In the genomic region with DNA sequence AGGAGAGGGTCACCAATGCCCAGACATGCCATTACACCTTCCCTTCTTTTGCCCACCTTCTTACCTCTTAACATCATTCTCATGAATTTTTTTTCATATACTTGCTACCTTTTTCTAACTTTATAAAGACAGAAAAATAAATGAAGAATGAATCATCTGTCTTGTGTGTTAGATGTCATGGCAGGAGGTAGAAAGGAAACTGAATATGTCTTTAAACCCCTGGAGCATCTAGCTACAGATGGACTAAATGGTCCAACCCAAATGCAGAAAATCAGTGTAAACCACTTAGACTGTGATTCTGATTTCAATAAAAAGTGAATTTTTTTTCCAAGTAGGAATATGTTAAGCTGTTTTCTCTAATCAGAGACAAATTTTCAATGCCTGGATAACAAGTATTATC, we compare ENCODE assay signal across 19 cellular contexts. TPM values are rescaled to one million over a fixed set of nuclear protein-coding genes. Genes with fewer than 3 reads are reported as not detected.
DNase-seq lines count a peak whose midpoint lies in the region; ATAC-seq, FAIRE-seq and TF ChIP-seq lines count a peak whose summit lies in the region.
"Had no signal": no experiment of that assay in that cellular context is flagged by ENCODE, and none has a peak within 500 bp of the region (broad histone marks: within the 10 kb centered on the region; RNA-seq: fewer than 3 reads in every experiment).

No MANE protein-coding gene starts in this region.

- H2BK5ac ChIP-seq in IMR-90 (ENCODE audit: low read depth, low read length, poor library complexity, severe bottlenecking): no peak overlapping the region

- TF ChIP-seq RAD21 in IMR-90 (IDR thresholded peaks at IDR 0.05; ENCODE audit: low read length) (no peak), K562 (CRISPR knock-in tag; conservative IDR thresholded peaks at IDR 0.05 in 1 of 2, IDR thresholded peaks at IDR 0.05 in 1 of 2) (no peak)

- H2AFZ ChIP-seq in IMR-90 (replicated peaks; ENCODE audit: low read length, poor library complexity) (no peak overlapping the region), K562 (ENCODE audit: low read depth, low read length) (no peak overlapping the region)
- H2AFZ ChIP-seq: GM23338 had no signal

- in situ Hi-C loops in IMR-90 (cut with MboI; ENCODE audit: low sequenced_read_pairs) (no loop called here), K562 (cut with MboI) (no loop called here)

- TF ChIP-seq EP300 in K562 (IDR thresholded peaks at IDR 0.05; ENCODE audit: low read length): no peak

- H4K91ac ChIP-seq in IMR-90 (ENCODE audit: insufficient read depth, low read depth, low read length): no peak overlapping the region

- no peak overlapping the region for H3K4ac ChIP-seq in IMR-90 (ENCODE audit: low read depth, low read length)

- H2AK9ac ChIP-seq in IMR-90 (replicated peaks; ENCODE audit: low read depth, low read length, poor library complexity): no peak overlapping the region

- no peak overlapping the region for H3K23ac ChIP-seq in IMR-90 (ENCODE audit: low read depth, low read length)

- H2BK15ac ChIP-seq in IMR-90 (ENCODE audit: low read depth, low read length): no peak overlapping the region

- peaks cover 3% of the 10 kb centered on the region; the same call in 1 of the 2 replicates for H3K9me1 ChIP-seq in IMR-90 (ENCODE audit: insufficient read depth, low read length)
- H3K9me1 ChIP-seq in K562 (ENCODE audit: control insufficient read depth, insufficient read depth, low read length): no peaks in the 10 kb centered on the region

- no peak for TF ChIP-seq POLR2A in IMR-90 (IDR thresholded peaks at IDR 0.05; ENCODE audit: low read depth, low read length)
- no peak for TF ChIP-seq POLR2A in K562 (conservative IDR thresholded peaks at IDR 0.05)

- no peak overlapping the region for H4K8ac ChIP-seq in IMR-90 (ENCODE audit: low read depth in 2 of 2, low read length in 2 of 2)

- H3K14ac ChIP-seq in IMR-90 (replicated peaks; ENCODE audit: low read depth, low read length): no peak overlapping the region; the same call in 1 of the 2 replicates

- H3K27me3 Mint-ChIP-seq in activated T-cell treated with anti-CD3 and anti-CD28 coated beads, Interleukin-2, amount 50 U/mL, for 72 hours (ENCODE audit: low read depth): no peaks in the 10 kb centered on the region
- H3K27me3 Mint-ChIP-seq in activated T-cell treated with anti-CD3 and anti-CD28 coated beads, Interleukin-2, amount 50 U/mL, for 4 hours (ENCODE audit: low read depth): no peaks in the 10 kb centered on the region
- no peaks in the 10 kb centered on the region for H3K27me3 Mint-ChIP-seq in CD4-positive, alpha-beta T cell

- no peaks in the 10 kb centered on the region for H4K20me1 ChIP-seq in IMR-90 (ENCODE audit: insufficient read depth, low read length)
- no peaks in the 10 kb centered on the region for H4K20me1 ChIP-seq in K562 (replicated peaks; ENCODE audit: control insufficient read depth, insufficient read depth, low read length)

- no peak overlapping the region for H3K27ac ChIP-seq in CD4-positive, alpha-beta T cell (ENCODE audit: low read depth, low read length)
- H3K27ac ChIP-seq in IMR-90 (ENCODE audit: insufficient read depth, low read length): no peak overlapping the region
- no peak overlapping the region for H3K27ac ChIP-seq in K562 (ENCODE audit: extremely low read depth, low read depth, low read length)

- POLR2A ChIA-PET in CD4-positive, alpha-beta T cell (lab: Charles Lee): interaction anchor here (0.7 to 1.0 kb wide), 3 partner anchors 9 to 120 kb away, joined by 3 to 10 read pairs (median 4); partner anchors contain the start of gene IL6ST
- POLR2A ChIA-PET in IMR-90 (lab: Charles Lee; ENCODE audit: unreplicated experiment) (no interaction called here), K562 (lab: Yijun Ruan, JAX) (interaction anchor here (1.1 kb wide), 1 partner anchor 19 kb away, joined by 3 read pairs; no protein-coding TSS in a partner anchor)

- H3K4me3 Mint-ChIP-seq in activated T-cell treated with anti-CD3 and anti-CD28 coated beads, Interleukin-2, amount 50 U/mL, for 72 hours: peak overlapping the region in 1 of 2 donors; percentile 40
- no peak overlapping the region for H3K4me3 Mint-ChIP-seq in activated T-cell treated with anti-CD3 and anti-CD28 coated beads, Interleukin-2, amount 50 U/mL, for 4 hours
- H3K4me3 Mint-ChIP-seq in CD4-positive, alpha-beta T cell: peak overlapping the region; percentile 23
- H3K4me3 Mint-ChIP-seq: GM23338 had no signal

- TF ChIP-seq CTCF in CD4-positive, alpha-beta T cell (IDR thresholded peaks at IDR 0.05): no peak
- TF ChIP-seq CTCF in IMR-90 (conservative IDR thresholded peaks at IDR 0.05; ENCODE audit: low read depth, low read length): no peak
- no peak for TF ChIP-seq CTCF in K562 (IDR thresholded peaks at IDR 0.05 in 2 of 3, conservative IDR thresholded peaks at IDR 0.05 in 1 of 3; ENCODE audit: insufficient read depth in 2 of 3, low read depth in 1 of 3, low read length in 3 of 3)

- DNase-seq in activated T-cell treated with anti-CD3 and anti-CD28 coated beads, Interleukin-2, amount 50 U/mL, for 72 hours: no peak
- DNase-seq in activated T-cell treated with anti-CD3 and anti-CD28 coated beads, Interleukin-2, amount 50 U/mL, for 4 hours: no peak
- DNase-seq in CD4-positive, alpha-beta T cell: no peak
- no peak for DNase-seq in IMR-90
- no peak for DNase-seq in K562 (ENCODE audit: extremely low read depth in 1 of 4, low spot score in 3 of 4)
- DNase-seq in AG08395 (ENCODE audit: low spot score): no peak
- DNase-seq: Caco-2, DMS 273 treated with DMSO at 0.1 percent for 48 hours, DMS79 treated with DMSO at 0.1 percent for 48 hours, NCI-H1417, NCI-H187, NCI-H446, NCI-H526, Right ventricle myocardium superior had no signal

- H2BK20ac ChIP-seq in IMR-90 (ENCODE audit: low read depth, low read length): no peak overlapping the region

- no peak overlapping the region for H3K9ac ChIP-seq in IMR-90 (ENCODE audit: low read depth, low read length)
- no peak overlapping the region for H3K9ac ChIP-seq in K562 (ENCODE audit: insufficient read depth in 1 of 2, low read depth in 2 of 2, low read length in 2 of 2)

- peaks cover 36% of the 10 kb centered on the region for H3K4me1 Mint-ChIP-seq in activated T-cell treated with anti-CD3 and anti-CD28 coated beads, Interleukin-2, amount 50 U/mL, for 72 hours (ENCODE audit: low read depth)
- peaks cover 37% of the 10 kb centered on the region for H3K4me1 Mint-ChIP-seq in activated T-cell treated with anti-CD3 and anti-CD28 coated beads, Interleukin-2, amount 50 U/mL, for 4 hours (ENCODE audit: low read depth)
- H3K4me1 Mint-ChIP-seq in CD4-positive, alpha-beta T cell (ENCODE audit: low read depth): peaks cover 56% of the 10 kb centered on the region
- H3K4me1 Mint-ChIP-seq: GM23338 had no signal

- H2AK5ac ChIP-seq in IMR-90 (ENCODE audit: low read depth, low read length): peak overlapping the region; percentile 59; the same call in 1 of the 2 replicates

- no peaks in the 10 kb centered on the region for H3K36me3 ChIP-seq in IMR-90 (ENCODE audit: control insufficient read depth, insufficient read depth, low read length)
- H3K36me3 ChIP-seq in K562 (ENCODE audit: control insufficient read depth, insufficient read depth, low read length): no peaks in the 10 kb centered on the region
- H3K36me3 ChIP-seq: HAP-1 had no signal

- H4K5ac ChIP-seq in IMR-90 (ENCODE audit: low read depth, low read length): no peak overlapping the region

- H3K18ac ChIP-seq in IMR-90 (ENCODE audit: low read depth, low read length): no peak overlapping the region

- no peak overlapping the region for H3K27ac Mint-ChIP-seq in activated T-cell treated with anti-CD3 and anti-CD28 coated beads, Interleukin-2, amount 50 U/mL, for 72 hours
- H3K27ac Mint-ChIP-seq in CD4-positive, alpha-beta T cell: peak overlapping the region; percentile 68
- H3K27ac Mint-ChIP-seq: CD4-positive, CD25-positive, alpha-beta regulatory T cell; GM23338 had no signal

- CTCF ChIA-PET in CD4-positive, alpha-beta T cell (lab: Charles Lee): no interaction called here
- CTCF ChIA-PET in IMR-90 (lab: Yijun Ruan, JAX) (no interaction called here), K562 (lab: Yijun Ruan, JAX; ENCODE audit: low intra/inter-chr PET ratio) (no interaction called here)

- H3K4me3 ChIP-seq in IMR-90 (ENCODE audit: insufficient read depth, low read depth, low read length): no peak overlapping the region
- H3K4me3 ChIP-seq in K562: no peak overlapping the region
- H3K4me3 ChIP-seq: GM23338, HAP-1 had no signal

- H3K4me1 ChIP-seq in IMR-90 (ENCODE audit: control insufficient read depth, insufficient read depth, low read length) (peaks cover 8% of the 10 kb centered on the region), K562 (replicated peaks in 1 of 2; ENCODE audit: control insufficient read depth in 2 of 2, insufficient read depth in 2 of 2, low read length in 2 of 2) (no peaks in the 10 kb centered on the region)
- H3K4me1 ChIP-seq: HAP-1 had no signal

- H3K79me1 ChIP-seq in IMR-90 (ENCODE audit: low read depth in 1 of 2, low read length in 2 of 2): peaks cover 0 to 4% of the 10 kb centered on the region in 2 experiments; a peak in 1 of 4 replicates

- peaks cover 0 to 3% of the 10 kb centered on the region in 2 donors for H3K36me3 Mint-ChIP-seq in activated T-cell treated with anti-CD3 and anti-CD28 coated beads, Interleukin-2, amount 50 U/mL, for 72 hours (ENCODE audit: insufficient read depth in 2 of 2)
- no peaks in the 10 kb centered on the region for H3K36me3 Mint-ChIP-seq in activated T-cell treated with anti-CD3 and anti-CD28 coated beads, Interleukin-2, amount 50 U/mL, for 4 hours (ENCODE audit: insufficient read depth)
- H3K36me3 Mint-ChIP-seq in CD4-positive, alpha-beta T cell (ENCODE audit: low read depth): no peaks in the 10 kb centered on the region
- H3K36me3 Mint-ChIP-seq: CD4-positive, CD25-positive, alpha-beta regulatory T cell had no signal

- peak; percentile 28 to 51 for ATAC-seq in activated T-cell treated with anti-CD3 and anti-CD28 coated beads, Interleukin-2, amount 50 U/mL, for 72 hours (replicated peaks in 1 of 2)
- no peak for ATAC-seq in activated T-cell treated with anti-CD3 and anti-CD28 coated beads, Interleukin-2, amount 50 U/mL, for 4 hours
- peak; percentile 51 for ATAC-seq in CD4-positive, alpha-beta T cell (ENCODE audit: poor library complexity)
- ATAC-seq in IMR-90 (ENCODE audit: low read depth): no peak
- no peak for ATAC-seq in K562
- ATAC-seq in GM21528 (IDR thresholded peaks at IDR 0.05; ENCODE audit: low FRiP score, unreplicated experiment): no peak
- ATAC-seq: GM23338 had no signal

- intact Hi-C loops in CD4-positive, alpha-beta T cell (cut with DNase I, micrococcal nuclease): no loop called here
- intact Hi-C loops in IMR-90 (cut with micrococcal nuclease) (no loop called here), K562 (cut with micrococcal nuclease) (no loop called here)

- no peaks in the 10 kb centered on the region for H3K27me3 ChIP-seq in CD4-positive, alpha-beta T cell (ENCODE audit: control insufficient read depth, insufficient read depth, low read length)
- no peaks in the 10 kb centered on the region for H3K27me3 ChIP-seq in IMR-90 (ENCODE audit: control insufficient read depth, insufficient read depth, low read length)
- no peaks in the 10 kb centered on the region for H3K27me3 ChIP-seq in K562 (ENCODE audit: control insufficient read depth in 2 of 2, insufficient read depth in 2 of 2, low read length in 2 of 2)

- H3K56ac ChIP-seq in IMR-90 (ENCODE audit: extremely low read depth, insufficient read depth, low read length): no peak overlapping the region

- BruUV-seq in IMR-90 (replicated peaks; lab: Mats Ljungman, UMichigan): no TSS peak
- no TSS peak for BruUV-seq in K562 (replicated peaks; lab: Mats Ljungman, UMichigan)

- H3K9me3 Mint-ChIP-seq in activated T-cell treated with anti-CD3 and anti-CD28 coated beads, Interleukin-2, amount 50 U/mL, for 72 hours: peaks cover 0 to 2% of the 10 kb centered on the region in 2 donors
- peaks cover 6% of the 10 kb centered on the region for H3K9me3 Mint-ChIP-seq in activated T-cell treated with anti-CD3 and anti-CD28 coated beads, Interleukin-2, amount 50 U/mL, for 4 hours
- peaks cover 2% of the 10 kb centered on the region for H3K9me3 Mint-ChIP-seq in CD4-positive, alpha-beta T cell
- H3K9me3 Mint-ChIP-seq: GM23338 had no signal

- H3K79me2 ChIP-seq in K562 (ENCODE audit: control insufficient read depth, insufficient read depth, low read length): no peaks in the 10 kb centered on the region

- no peaks in the 10 kb centered on the region for H3K9me3 ChIP-seq in CD4-positive, alpha-beta T cell (ENCODE audit: control insufficient read depth, low read length)
- H3K9me3 ChIP-seq in IMR-90 (ENCODE audit: control insufficient read depth, insufficient read depth, low read length) (0 out of 2 replicates have a peak, but pooled peaks cover 2% of the 10 kb centered on the region), K562 (replicated peaks; ENCODE audit: control insufficient read depth, insufficient read depth, low read depth, low read length) (peaks cover 6% of the 10 kb centered on the region; the same call in 1 of the 2 replicates)
- H3K9me3 ChIP-seq: Caco-2, HAP-1 had no signal

- no peak overlapping the region for H2BK120ac ChIP-seq in IMR-90 (ENCODE audit: low read depth, low read length)

- FAIRE-seq in K562 (lab: Jason Lieb, UNC): peak; percentile 23
- FAIRE-seq: GM12891 had no signal

- no peak overlapping the region for H3K4me2 ChIP-seq in IMR-90 (ENCODE audit: low read depth, low read length)
- H3K4me2 ChIP-seq in K562 (ENCODE audit: insufficient read depth, low read length): no peak overlapping the region
- H3K4me2 ChIP-seq: GM23338 had no signal

- dilution Hi-C loops in IMR-90 (cut with HindIII; ENCODE audit: low sequenced_read_pairs, unreplicated experiment): no loop called here

RNA-seq across cellular contexts. Expression of gene IL6ST, which starts 11.8 kb away (rescaled TPM):
- 10 to 100 TPM; 50.0 to 53.8 TPM for total RNA-seq in activated T-cell treated with anti-CD3 and anti-CD28 coated beads, Interleukin-2, amount 50 U/mL, for 72 hours
- 10 to 100 TPM; 74.9 to 97.1 (median 79.1) TPM for total RNA-seq in activated T-cell treated with anti-CD3 and anti-CD28 coated beads, Interleukin-2, amount 50 U/mL, for 4 hours
- 100 to 1,000 TPM; 377 to 404 TPM for total RNA-seq in CD4-positive, alpha-beta T cell
- total RNA-seq in IMR-90 (2012; rRNA removed): 506 and 533 TPM in 2 replicates
- 90.6 and 93.1 TPM in 2 replicates for polyA plus RNA-seq in IMR-90 (2012; rRNA removed)
- polyA plus RNA-seq in IMR-90 (2012; cell fraction: cytosol; rRNA removed): 8.4 and 8.7 TPM in 2 replicates
- 3.7 and 44.6 TPM in 2 replicates for polyA plus RNA-seq in IMR-90 (2012; cell fraction: nucleus; rRNA removed; ENCODE audit: low replicate concordance)
- total RNA-seq in K562 (2011; cell fraction: chromatin; rRNA removed; ENCODE audit: low replicate concordance): 26.8 and 77.1 TPM in 2 replicates
- total RNA-seq in K562 (2011; cell fraction: nucleolus; rRNA removed): 10.4 and 21.0 TPM in 2 replicates
- 19.9 and 23.6 TPM in 2 replicates for total RNA-seq in K562 (2011; cell fraction: nucleoplasm; rRNA removed)
- 7.9 and 8.5 TPM in 2 replicates for total RNA-seq in K562 (2014; rRNA removed)
- total RNA-seq in K562 (2014; rRNA removed; fragmentation: Illumina TruSeq; extraction: Trizol): 14.6 and 18.5 TPM in 2 replicates
- 14.4 and 16.2 TPM in 2 replicates for total RNA-seq in K562 (2015; rRNA removed; fragmentation: Illumina TruSeq; extraction: Trizol)
- total RNA-seq in K562 (2021): 17.7 and 18.2 TPM in 2 replicates
- 16.7 and 27.0 TPM in 2 replicates for polyA plus RNA-seq in K562 (2011; rRNA removed)
- polyA plus RNA-seq in K562 (2011; cell fraction: cytosol; rRNA removed): 5.8 and 7.8 TPM in 2 replicates
- 20.0 and 24.0 TPM in 2 replicates for polyA plus RNA-seq in K562 (2011; cell fraction: nucleus; rRNA removed)
- 7.3 and 7.8 TPM in 2 replicates for polyA plus RNA-seq in K562 (2012)
- 7.9 and 11.0 TPM in 2 replicates for polyA plus RNA-seq in K562 (2014; fragmentation: Illumina TruSeq; extraction: Trizol)
- 1 to 10 TPM; 2.0 to 2.3 TPM for polyA plus RNA-seq in K562 (2014; fragmentation: Nextera tagmentation; extraction: Ambion mirVana)
- polyA plus RNA-seq in K562 (2014; rRNA removed): 4.5 and 5.3 TPM in 2 replicates
- 98.7 and 113 TPM in 2 replicates for polyA minus RNA-seq in K562 (2011; rRNA and poly(A)+ RNA removed)
- 12.9 and 37.6 TPM in 2 replicates for polyA minus RNA-seq in K562 (2011; cell fraction: cytosol; rRNA and poly(A)+ RNA removed)
- 15.9 and 33.5 TPM in 2 replicates for polyA minus RNA-seq in K562 (2011; cell fraction: nucleus; rRNA and poly(A)+ RNA removed)

Comparison
In these comparisons a context has a peak if more than half of its experiments do, and no peak if none do; other contexts are left out.
1. ATAC-seq: peak in activated T-cell treated with anti-CD3 and anti-CD28 coated beads, Interleukin-2, amount 50 U/mL, for 72 hours (2 of 2) and CD4-positive, alpha-beta T cell (single experiment); none in activated T-cell treated with anti-CD3 and anti-CD28 coated beads, Interleukin-2, amount 50 U/mL, for 4 hours (0 of 2), IMR-90 (single experiment), K562 (single experiment) and GM21528 (single experiment).